In the genomic region with DNA sequence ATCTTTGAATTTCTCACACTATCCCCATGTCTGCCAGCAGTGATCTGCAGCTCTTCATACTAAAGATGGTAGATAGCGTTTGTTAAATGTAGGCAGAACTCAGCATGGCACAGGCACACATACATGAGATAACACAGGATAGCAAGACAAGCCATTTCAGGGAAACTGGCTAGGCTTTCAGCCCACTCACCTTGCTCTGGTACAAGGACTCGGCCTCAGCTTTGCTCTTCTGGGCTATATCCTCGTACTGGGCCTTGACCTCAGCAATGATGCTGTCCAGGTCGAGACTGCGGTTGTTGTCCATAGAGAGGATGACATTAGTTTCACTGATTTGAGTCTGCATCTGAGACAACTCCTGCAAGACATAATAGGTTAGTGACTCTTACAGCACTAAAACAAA, we compare ENCODE assay signal across 34 cellular contexts. TPM values are rescaled to one million over a fixed set of nuclear protein-coding genes. Genes with fewer than 3 reads are reported as not detected.
"Had no signal": no experiment of that assay in that cellular context is flagged by ENCODE, and none has a peak within 500 bp of the region (broad histone marks: within the 10 kb centered on the region; RNA-seq: fewer than 3 reads in every experiment).

No MANE protein-coding gene starts in this region.

- DNase-seq: activated CD4-positive, alpha-beta T cell treated with anti-CD3 and anti-CD28 coated beads for 1 hour; activated CD4-positive, alpha-beta T cell treated with anti-CD3 and anti-CD28 coated beads for 4 hours; activated CD4-positive, alpha-beta T cell treated with anti-CD3 and anti-CD28 coated beads, Interleukin-2, amount 50 U/mL, for 1 hour; activated CD4-positive, alpha-beta T cell treated with anti-CD3 and anti-CD28 coated beads, Interleukin-2, amount 50 U/mL, for 48 hours; activated CD8-positive, alpha-beta memory T cell treated with anti-CD3 and anti-CD28 coated beads for 24 hours; activated CD8-positive, alpha-beta T cell treated with anti-CD3 and anti-CD28 coated beads for 36 hours; activated gamma-delta T cell; activated naive CD4-positive, alpha-beta T cell; activated naive CD4-positive, alpha-beta T cell treated with anti-CD3 and anti-CD28 coated beads, Interleukin-2, amount 10 ng/mL, durations not matched to agents 7 days and 5 days; activated T-cell treated with anti-CD3 and anti-CD28 coated beads, Interleukin-2, amount 50 U/mL, for 72 hours; amniotic stem cell; anterior cingulate cortex; brain microvascular endothelial cell; dorsolateral prefrontal cortex; effector memory CD8-positive, alpha-beta T cell; erythroblast; foreskin keratinocyte; gastrocnemius medialis; glutamatergic neuron; heart left ventricle; SW 1271; T-helper 1 cell; T-helper 17 cell had no signal

- H3K4me1 Mint-ChIP-seq: WTC11 had no signal

- H3K36me3 ChIP-seq: brain microvascular endothelial cell, esophagus muscularis mucosa, gastrocnemius medialis, heart left ventricle had no signal

- H3K27me3 Mint-ChIP-seq: activated CD8-positive, alpha-beta T cell treated with anti-CD3 and anti-CD28 coated beads for 36 hours had no signal

- ATAC-seq: activated CD8-positive, alpha-beta T cell treated with anti-CD3 and anti-CD28 coated beads for 36 hours; activated T-cell treated with anti-CD3 and anti-CD28 coated beads, Interleukin-2, amount 50 U/mL, for 72 hours; effector memory CD8-positive, alpha-beta T cell; foreskin keratinocyte; gastrocnemius medialis; heart left ventricle; T-helper 17 cell; WTC11 had no signal

- H3K9me3 Mint-ChIP-seq: activated CD8-positive, alpha-beta T cell treated with anti-CD3 and anti-CD28 coated beads for 36 hours; activated naive CD4-positive, alpha-beta T cell treated with anti-CD3 and anti-CD28 coated beads, Interleukin-2, amount 10 ng/mL, durations not matched to agents 7 days and 5 days; activated T-cell treated with anti-CD3 and anti-CD28 coated beads, Interleukin-2, amount 50 U/mL, for 72 hours; central memory CD8-positive, alpha-beta T cell; dendritic cell treated with granulocyte-macrophage colony-stimulating factor and Interleukin-4, amounts not matched to agents 40 ng/mL and 50 ng/mL, for 4 days; effector memory CD8-positive, alpha-beta T cell; WTC11 had no signal

- H3K9me3 ChIP-seq: esophagus muscularis mucosa, gastrocnemius medialis, heart left ventricle had no signal

- H3K4me1 ChIP-seq: gastrocnemius medialis, heart left ventricle had no signal

- H3K4me3 Mint-ChIP-seq: activated CD8-positive, alpha-beta T cell treated with anti-CD3 and anti-CD28 coated beads for 36 hours; activated naive CD4-positive, alpha-beta T cell treated with anti-CD3 and anti-CD28 coated beads, Interleukin-2, amount 10 ng/mL, durations not matched to agents 7 days and 5 days; activated T-cell treated with anti-CD3 and anti-CD28 coated beads, Interleukin-2, amount 50 U/mL, for 72 hours; dendritic cell treated with granulocyte-macrophage colony-stimulating factor and Interleukin-4, amounts not matched to agents 40 ng/mL and 50 ng/mL, for 4 days; effector memory CD8-positive, alpha-beta T cell; T-helper 17 cell; WTC11 had no signal

- H3K27ac ChIP-seq: brain microvascular endothelial cell, coronary artery, dorsolateral prefrontal cortex, esophagus muscularis mucosa, foreskin keratinocyte, gastrocnemius medialis, heart left ventricle, VCaP had no signal

- H3K36me3 Mint-ChIP-seq: activated naive CD4-positive, alpha-beta T cell treated with anti-CD3 and anti-CD28 coated beads, Interleukin-2, amount 10 ng/mL, durations not matched to agents 7 days and 5 days; WTC11 had no signal

- H3K27ac Mint-ChIP-seq: activated CD8-positive, alpha-beta T cell treated with anti-CD3 and anti-CD28 coated beads for 36 hours; activated naive CD4-positive, alpha-beta T cell treated with anti-CD3 and anti-CD28 coated beads, Interleukin-2, amount 10 ng/mL, durations not matched to agents 7 days and 5 days; activated T-cell treated with anti-CD3 and anti-CD28 coated beads, Interleukin-2, amount 50 U/mL, for 72 hours; dendritic cell treated with granulocyte-macrophage colony-stimulating factor and Interleukin-4, amounts not matched to agents 40 ng/mL and 50 ng/mL, for 4 days; effector memory CD8-positive, alpha-beta T cell; T-helper 17 cell; WTC11 had no signal

- H3K4me3 ChIP-seq: coronary artery, dorsolateral prefrontal cortex, esophagus muscularis mucosa, gastrocnemius medialis, heart left ventricle had no signal

RNA-seq across cellular contexts. Expression of a gene that starts 3.1 kb away (rescaled TPM):
- total RNA-seq: activated CD8-positive, alpha-beta T cell treated with anti-CD3 and anti-CD28 coated beads for 36 hours; activated T-cell treated with anti-CD3 and anti-CD28 coated beads, Interleukin-2, amount 50 U/mL, for 72 hours; astrocyte; bronchial epithelial cell; cardiac septum; esophagus muscularis mucosa; gastrocnemius medialis; WTC11 had no signal
- polyA plus RNA-seq: adipose tissue, heart left ventricle had no signal

RNA-seq across cellular contexts. Expression of a gene that starts 25.1 kb away (rescaled TPM):
- total RNA-seq: activated CD8-positive, alpha-beta T cell treated with anti-CD3 and anti-CD28 coated beads for 36 hours; activated T-cell treated with anti-CD3 and anti-CD28 coated beads, Interleukin-2, amount 50 U/mL, for 72 hours; astrocyte; bronchial epithelial cell; cardiac septum; esophagus muscularis mucosa; foreskin keratinocyte; gastrocnemius medialis; heart left ventricle; T-helper 17 cell; WTC11 had no signal
- polyA plus RNA-seq: adipose tissue, foreskin keratinocyte, heart left ventricle had no signal

RNA-seq across cellular contexts. Expression of a gene that starts 26.2 kb away (rescaled TPM):
- total RNA-seq: activated CD8-positive, alpha-beta T cell treated with anti-CD3 and anti-CD28 coated beads for 36 hours; activated T-cell treated with anti-CD3 and anti-CD28 coated beads, Interleukin-2, amount 50 U/mL, for 72 hours; astrocyte; bronchial epithelial cell; cardiac septum; esophagus muscularis mucosa; foreskin keratinocyte; gastrocnemius medialis; heart left ventricle; T-helper 17 cell; WTC11 had no signal
- polyA plus RNA-seq: heart left ventricle had no signal

RNA-seq across cellular contexts. Expression of a gene that starts 58.8 kb away (rescaled TPM):
- total RNA-seq: astrocyte, bronchial epithelial cell, cardiac septum, cerebellum, esophagus muscularis mucosa, foreskin keratinocyte, gastrocnemius medialis, heart left ventricle, WTC11 had no signal
- polyA plus RNA-seq: foreskin keratinocyte, heart left ventricle had no signal
